Comparison of ENCODE assay signal across 8 cellular contexts in the genomic region with DNA sequence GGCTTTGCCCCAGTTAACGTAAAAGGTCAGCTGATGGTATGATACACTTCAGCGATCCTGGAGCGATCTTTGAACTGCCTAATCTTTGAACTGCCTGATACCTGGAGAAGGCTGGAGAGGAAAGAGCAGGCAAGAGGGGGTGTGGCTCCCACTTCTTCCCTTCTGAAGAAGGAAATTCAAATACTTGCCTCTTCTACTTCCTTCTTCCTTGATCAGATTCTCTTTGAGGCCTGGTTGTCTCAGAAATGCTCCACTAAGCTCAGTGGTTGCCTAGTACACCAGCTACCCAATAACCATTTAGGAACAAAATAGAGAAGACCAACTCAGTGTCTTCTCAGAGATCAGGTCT. TPM values are rescaled to one million over a fixed set of nuclear protein-coding genes. Genes with fewer than 3 reads are reported as not detected.
DNase-seq lines count a peak whose midpoint lies in the region; ATAC-seq lines count a peak whose summit lies in the region.

No MANE protein-coding gene starts in this region.

- H3K9ac ChIP-seq in mesendoderm (ENCODE audit: low read length) = peak overlapping the region; percentile 94

- no peaks in the 10 kb centered on the region for H3K27me3 ChIP-seq in ACC112 (ENCODE audit: insufficient read depth, low read length)
- no peaks in the 10 kb centered on the region for H3K27me3 ChIP-seq in mesendoderm (ENCODE audit: insufficient read depth, low read length, poor library complexity)

- H3K27ac ChIP-seq in ACC112 (ENCODE audit: low read depth, low read length) (peak overlapping the region; percentile 57), mesendoderm (ENCODE audit: low read depth, low read length) (no peak overlapping the region), urinary bladder (ENCODE audit: low read depth) (no peak overlapping the region)

- no peak overlapping the region for H2BK5ac ChIP-seq in mesendoderm (ENCODE audit: low read length)

- H3K18ac ChIP-seq in mesendoderm (ENCODE audit: low read length) = no peak overlapping the region

- H3K4me1 Mint-ChIP-seq in dendritic cell treated with granulocyte-macrophage colony-stimulating factor and Interleukin-4, amounts not matched to agents 40 ng/mL and 50 ng/mL, for 4 days (ENCODE audit: low read depth) = peaks cover 59% of the 10 kb centered on the region

- peak; percentile 14 for ATAC-seq in GM19463 (IDR thresholded peaks at IDR 0.05; ENCODE audit: unreplicated experiment)

- WGBS in mesendoderm (ENCODE audit: extremely low coverage, insufficient coverage, low lambda C conversion rate) = no CpG with 5 or more reads among the region's 3 CpGs
- WGBS in urinary bladder = 9% methylated on average over 3 of the region's 3 CpGs

- H3K56ac ChIP-seq in mesendoderm (ENCODE audit: low read length) = peak overlapping the region; percentile 95

- H3K4me3 ChIP-seq in ACC112 (ENCODE audit: low read depth, low read length) = peak overlapping the region; percentile 83
- peak overlapping the region; percentile 85 for H3K4me3 ChIP-seq in mesendoderm (ENCODE audit: low read length)
- H3K4me3 ChIP-seq in urinary bladder (ENCODE audit: low read depth, low read length) = peak overlapping the region; percentile 66

- intact Hi-C loops in dendritic cell treated with granulocyte-macrophage colony-stimulating factor and Interleukin-4, amounts not matched to agents 40 ng/mL and 50 ng/mL, for 4 days (cut with micrococcal nuclease) = loop anchor here (2.0 kb wide), 1 partner anchor 64 kb away; a partner anchor contains a TSS

- H3K36me3 ChIP-seq in ACC112 (ENCODE audit: insufficient read depth, low read length) (no peaks in the 10 kb centered on the region), mesendoderm (ENCODE audit: control insufficient read depth, insufficient read depth, low read length) (no peaks in the 10 kb centered on the region), urinary bladder (ENCODE audit: insufficient read depth) (no peaks in the 10 kb centered on the region)

- DNase-seq in NOMO-1 treated with DMSO at 0.1 percent for 48 hours (lab: John Stamatoyannopoulos, UW; ENCODE audit: unreplicated experiment) = peak; percentile 64
- no peak for DNase-seq in mesendoderm
- no peak for DNase-seq in ecto neural progenitor cell (ENCODE audit: low spot score)
- DNase-seq in stimulated activated CD4-positive, alpha-beta T cell treated with anti-CD3 and anti-CD28 coated beads, Interleukin-12 subunit alpha, Interleukin-12 subunit beta, amount 100 ng/mL, for 4 hours = no peak

- peaks cover 25% of the 10 kb centered on the region for H3K36me3 Mint-ChIP-seq in dendritic cell treated with granulocyte-macrophage colony-stimulating factor and Interleukin-4, amounts not matched to agents 40 ng/mL and 50 ng/mL, for 4 days (ENCODE audit: low read depth)

- H2AK5ac ChIP-seq in mesendoderm (ENCODE audit: low read length) = no peak overlapping the region

- H3K9me3 Mint-ChIP-seq in dendritic cell treated with granulocyte-macrophage colony-stimulating factor and Interleukin-4, amounts not matched to agents 40 ng/mL and 50 ng/mL, for 4 days = no peaks in the 10 kb centered on the region

- H2BK15ac ChIP-seq in mesendoderm (replicated peaks; ENCODE audit: low read depth) = no peak overlapping the region

- H3K4ac ChIP-seq in mesendoderm (ENCODE audit: low read depth, low read length) = no peak overlapping the region

- H3K4me2 ChIP-seq in mesendoderm (ENCODE audit: low read length) = peak overlapping the region; percentile 89

- H2AFZ ChIP-seq in ACC112 (ENCODE audit: low read length, unreplicated experiment) = peak overlapping the region; percentile 73

- H3K79me2 ChIP-seq in ACC112 (ENCODE audit: control insufficient read depth, insufficient read depth, low read length, unreplicated experiment) = peaks cover 6% of the 10 kb centered on the region
- H3K79me2 ChIP-seq in mesendoderm (ENCODE audit: control insufficient read depth, insufficient read depth, low read length) = no peaks in the 10 kb centered on the region

- peak overlapping the region; percentile 90 for H3K27ac Mint-ChIP-seq in dendritic cell treated with granulocyte-macrophage colony-stimulating factor and Interleukin-4, amounts not matched to agents 40 ng/mL and 50 ng/mL, for 4 days

- H3K4me1 ChIP-seq in ACC112 (ENCODE audit: control insufficient read depth, insufficient read depth, low read length, unreplicated experiment) = peaks cover 12% of the 10 kb centered on the region
- H3K4me1 ChIP-seq in mesendoderm (ENCODE audit: control insufficient read depth, low read depth, low read length) = peaks cover 10% of the 10 kb centered on the region
- H3K4me1 ChIP-seq in urinary bladder (ENCODE audit: insufficient read depth) = no peaks in the 10 kb centered on the region

- H3K27me3 Mint-ChIP-seq in dendritic cell treated with granulocyte-macrophage colony-stimulating factor and Interleukin-4, amounts not matched to agents 40 ng/mL and 50 ng/mL, for 4 days = no peaks in the 10 kb centered on the region

- peak overlapping the region; percentile 83 for H3K4me3 Mint-ChIP-seq in dendritic cell treated with granulocyte-macrophage colony-stimulating factor and Interleukin-4, amounts not matched to agents 40 ng/mL and 50 ng/mL, for 4 days

- H3K79me1 ChIP-seq in mesendoderm (ENCODE audit: low read length) = no peaks in the 10 kb centered on the region

- no peak overlapping the region for H3K23ac ChIP-seq in mesendoderm (ENCODE audit: low read length)

- no peak overlapping the region for H4K5ac ChIP-seq in mesendoderm (ENCODE audit: low read length)

- no peak overlapping the region for H2BK120ac ChIP-seq in mesendoderm (ENCODE audit: low read depth, low read length)

- H4K8ac ChIP-seq in mesendoderm (ENCODE audit: low read depth, low read length) = no peak overlapping the region

RNA-seq across cellular contexts. Expression of a gene that starts 0.6 kb away (rescaled TPM):
- 13.4 TPM for polyA plus RNA-seq in mesendoderm (2013, experiment 1 of 2)
- 12.9 TPM for polyA plus RNA-seq in mesendoderm (2013, experiment 2 of 2)
- 16.8 TPM for total RNA-seq in urinary bladder
- polyA plus RNA-seq in urinary bladder = 12.7 TPM
